In the genomic region with DNA sequence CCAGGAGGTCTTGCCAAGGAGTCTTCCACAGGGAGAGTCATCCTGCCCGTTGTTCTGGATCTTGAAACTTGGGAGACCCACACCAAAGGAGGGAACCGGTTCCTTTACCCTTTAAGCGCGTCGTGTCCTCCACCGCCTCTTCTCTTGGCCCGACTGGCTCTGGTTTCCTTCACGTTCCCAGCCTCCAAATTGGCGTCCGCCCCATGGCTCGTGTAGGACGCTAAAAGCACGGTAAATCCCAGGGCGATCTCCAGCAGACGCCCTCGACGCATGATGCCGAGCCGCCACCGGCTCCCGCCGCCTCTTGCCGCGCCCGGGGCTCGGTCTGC, we compare ENCODE assay signal across 8 cellular contexts. TPM values are rescaled to one million over a fixed set of nuclear protein-coding genes. Genes with fewer than 3 reads are reported as not detected.
DNase-seq lines count a peak whose midpoint lies in the region; ATAC-seq and TF ChIP-seq lines count a peak whose summit lies in the region.

No MANE protein-coding gene starts in this region.

- peaks cover 64% of the 10 kb centered on the region for H3K27me3 Mint-ChIP-seq in WTC11 (ENCODE audit: low read depth)

- H3K9me3 ChIP-seq in spleen = no peaks in the 10 kb centered on the region

- TF ChIP-seq CTCF in WTC11 (IDR thresholded peaks at IDR 0.05) (no peak), spleen (IDR thresholded peaks at IDR 0.05 in 8 of 11, conservative IDR thresholded peaks at IDR 0.05 in 3 of 11) (no peak)

- no peaks in the 10 kb centered on the region for H3K9me3 Mint-ChIP-seq in WTC11

- no peaks in the 10 kb centered on the region for H3K36me3 ChIP-seq in spleen

- peaks cover 0 to 34% (median 25%) of the 10 kb centered on the region in 7 donors for H3K27me3 ChIP-seq in spleen (replicated peaks in 1 of 7)

- POLR2A ChIA-PET in WTC11 (lab: Charles Lee) = no interaction called here

- peaks cover 35% of the 10 kb centered on the region for H3K4me1 Mint-ChIP-seq in WTC11

- peak; percentile 22 for DNase-seq in Ammon's horn (ENCODE audit: low spot score)
- no peak for DNase-seq in WTC11 (ENCODE audit: low spot score)
- DNase-seq in hippocampal formation (lab: John Stamatoyannopoulos, UW) = peak; percentile 17 to 53
- no peak for DNase-seq in spleen
- DNase-seq in COLO668 (lab: John Stamatoyannopoulos, UW; ENCODE audit: unreplicated experiment) = no peak
- no peak for DNase-seq in activated naive CD4-positive, alpha-beta T cell treated with Interleukin-2 at 50 U/mL for 16 hours

- H3K36me3 Mint-ChIP-seq in WTC11 = no peaks in the 10 kb centered on the region

- H3K4me3 Mint-ChIP-seq in WTC11 = peak overlapping the region; percentile 63

- ATAC-seq in GM21786 (IDR thresholded peaks at IDR 0.05; ENCODE audit: unreplicated experiment) (peak; percentile 2), WTC11 (no peak), GM21447 (IDR thresholded peaks at IDR 0.05; ENCODE audit: unreplicated experiment) (no peak)

- CTCF ChIA-PET in WTC11 (lab: Charles Lee) = no interaction called here

- peaks cover 0 to 53% (median 35%) of the 10 kb centered on the region in 6 donors for H3K4me1 ChIP-seq in spleen

- H3K27ac Mint-ChIP-seq in WTC11 = no peak overlapping the region

- no peak for TF ChIP-seq POLR2A in spleen (IDR thresholded peaks at IDR 0.05)

- intact Hi-C loops in spleen (cut with DNase I; ENCODE audit: low total_unique reads) = no loop called here

- peak overlapping the region; percentile 61 to 86 (median 73) for H3K4me3 ChIP-seq in spleen

- 0 to 2% (median 1%) methylated on average over 26 of the region's 26 CpGs for WGBS in spleen, 5 donors

- peak overlapping the region; percentile 36 to 89 (median 85) for H3K27ac ChIP-seq in spleen

TF ChIP-seq in WTC11, 78 proteins besides CTCF, POLR2A, EP300 and RAD21:
- 0 out of 2 replicates have a peak, but pooled peaks have one; percentile 46 for TF ChIP-seq KAT7 (CRISPR knock-in tag; IDR thresholded peaks at IDR 0.05; ENCODE audit: borderline replicate concordance)
- TF ChIP-seq NFATC4 (CRISPR knock-in tag; IDR thresholded peaks at IDR 0.05) = no peak

RNA-seq across cellular contexts. Expression of a gene that starts 1.0 kb away (rescaled TPM):
- 3.3 to 5.2 TPM (median 3.7 TPM) in 3 replicates for total RNA-seq in WTC11 (2021)
- 100 to 1,000 TPM in 2 of 7 donors, 10 to 100 TPM in 5; 27.2 to 139 (median 58.1) TPM for total RNA-seq in spleen
- 1 to 10 TPM; 3.2 to 6.7 (median 5.0) TPM for polyA plus RNA-seq in spleen

Comparison
In these comparisons a context has a peak if more than half of its experiments do, and no peak if none do; other contexts are left out.
1. DNase-seq: peak in Ammon's horn (single experiment) and hippocampal formation (2 of 2); none in WTC11 (single experiment), spleen (single experiment), COLO668 (single experiment) and activated naive CD4-positive, alpha-beta T cell treated with Interleukin-2 at 50 U/mL for 16 hours (single experiment).